8 cellular contexts compared by ENCODE assay signal in the genomic region with DNA sequence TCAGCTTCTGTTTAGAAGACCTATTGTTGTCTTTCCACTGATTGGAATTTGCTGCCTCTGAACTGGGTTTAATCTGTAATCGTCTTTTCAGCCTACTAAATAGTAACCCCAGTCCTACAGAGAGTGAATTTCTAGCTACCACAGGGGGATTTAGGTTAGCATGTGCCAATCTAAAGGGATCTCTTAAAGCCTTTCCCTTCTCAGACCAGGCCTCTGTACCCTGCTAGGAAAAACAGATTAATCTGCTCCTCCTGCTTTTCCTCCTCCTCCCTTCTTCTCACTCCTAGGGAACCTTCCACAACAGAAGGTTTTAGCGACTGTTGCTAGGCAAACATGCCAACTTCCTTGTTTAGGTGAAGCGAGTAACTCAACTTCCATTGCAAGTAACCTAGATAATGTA. TPM values are rescaled to one million over a fixed set of nuclear protein-coding genes. Genes with fewer than 3 reads are reported as not detected.
DNase-seq lines count a peak whose midpoint lies in the region; ATAC-seq and FAIRE-seq lines count a peak whose summit lies in the region.

No MANE protein-coding gene starts in this region.

- in situ Hi-C loops in G401 (cut with HindIII; ENCODE audit: low sequenced_read_pairs), result no loop called here

- FAIRE-seq in islet of Langerhans (lab: Jason Lieb, UNC), result peak; percentile 60

- DNase-seq in G401 (ENCODE audit: low spot score), result peak; percentile 87
- peak; percentile 8 for DNase-seq in NCI-H510A (lab: John Stamatoyannopoulos, UW)
- peak; percentile 69 for DNase-seq in astrocyte of the hippocampus (ENCODE audit: low read depth, low spot score)
- DNase-seq in substantia nigra (lab: John Stamatoyannopoulos, UW), result peak in 1 of 49 donors; percentile 15
- DNase-seq in T-helper 9 cell, result no peak
- DNase-seq in AG08395 (ENCODE audit: low spot score), result no peak

- H3K27ac ChIP-seq in substantia nigra (ENCODE audit: low read depth, low read length, poor library complexity, severe bottlenecking), result peak overlapping the region; percentile 59

- ATAC-seq in GM21576 (IDR thresholded peaks at IDR 0.05; ENCODE audit: unreplicated experiment), result no peak

RNA-seq across cellular contexts. Expression of gene RC3H1, which starts 1.3 kb away (rescaled TPM):
- total RNA-seq in G401 (2014; rRNA removed; shearing (Covaris generic)), result 13.4 and 15.4 TPM in 2 replicates

Comparison
In these comparisons a context has a peak if more than half of its experiments do, and no peak if none do; other contexts are left out.
1. DNase-seq: peak in G401 (single experiment), NCI-H510A (single experiment) and astrocyte of the hippocampus (single experiment); none in T-helper 9 cell (single experiment) and AG08395 (single experiment).